Comparison of ENCODE assay signal across 1 cellular context in genomic region chr14:69990319-69990718, GRCh38.
TF ChIP-seq lines count a peak whose summit lies in the region.

No MANE protein-coding gene starts in this region.

TF ChIP-seq in A549, 52 proteins besides CTCF, POLR2A, EP300 and RAD21 (continued from another document):
- TF ChIP-seq, protein P1, sequence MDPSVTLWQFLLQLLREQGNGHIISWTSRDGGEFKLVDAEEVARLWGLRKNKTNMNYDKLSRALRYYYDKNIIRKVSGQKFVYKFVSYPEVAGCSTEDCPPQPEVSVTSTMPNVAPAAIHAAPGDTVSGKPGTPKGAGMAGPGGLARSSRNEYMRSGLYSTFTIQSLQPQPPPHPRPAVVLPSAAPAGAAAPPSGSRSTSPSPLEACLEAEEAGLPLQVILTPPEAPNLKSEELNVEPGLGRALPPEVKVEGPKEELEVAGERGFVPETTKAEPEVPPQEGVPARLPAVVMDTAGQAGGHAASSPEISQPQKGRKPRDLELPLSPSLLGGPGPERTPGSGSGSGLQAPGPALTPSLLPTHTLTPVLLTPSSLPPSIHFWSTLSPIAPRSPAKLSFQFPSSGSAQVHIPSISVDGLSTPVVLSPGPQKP (IDR thresholded peaks at IDR 0.05; ENCODE audit: low read depth, low read length) = no peak
- TF ChIP-seq CBX8 (IDR thresholded peaks at IDR 0.05) (no peak), CHD4 (IDR thresholded peaks at IDR 0.05; ENCODE audit: borderline replicate concordance) (no peak), POLR2AphosphoS2 (conservative IDR thresholded peaks at IDR 0.05; ENCODE audit: low read length) (no peak), TP53 (CRISPR knock-in tag; IDR thresholded peaks at IDR 0.05) (no peak), SREBF2 (IDR thresholded peaks at IDR 0.05) (no peak)
